16 cellular contexts compared by ENCODE assay signal in the genomic region with DNA sequence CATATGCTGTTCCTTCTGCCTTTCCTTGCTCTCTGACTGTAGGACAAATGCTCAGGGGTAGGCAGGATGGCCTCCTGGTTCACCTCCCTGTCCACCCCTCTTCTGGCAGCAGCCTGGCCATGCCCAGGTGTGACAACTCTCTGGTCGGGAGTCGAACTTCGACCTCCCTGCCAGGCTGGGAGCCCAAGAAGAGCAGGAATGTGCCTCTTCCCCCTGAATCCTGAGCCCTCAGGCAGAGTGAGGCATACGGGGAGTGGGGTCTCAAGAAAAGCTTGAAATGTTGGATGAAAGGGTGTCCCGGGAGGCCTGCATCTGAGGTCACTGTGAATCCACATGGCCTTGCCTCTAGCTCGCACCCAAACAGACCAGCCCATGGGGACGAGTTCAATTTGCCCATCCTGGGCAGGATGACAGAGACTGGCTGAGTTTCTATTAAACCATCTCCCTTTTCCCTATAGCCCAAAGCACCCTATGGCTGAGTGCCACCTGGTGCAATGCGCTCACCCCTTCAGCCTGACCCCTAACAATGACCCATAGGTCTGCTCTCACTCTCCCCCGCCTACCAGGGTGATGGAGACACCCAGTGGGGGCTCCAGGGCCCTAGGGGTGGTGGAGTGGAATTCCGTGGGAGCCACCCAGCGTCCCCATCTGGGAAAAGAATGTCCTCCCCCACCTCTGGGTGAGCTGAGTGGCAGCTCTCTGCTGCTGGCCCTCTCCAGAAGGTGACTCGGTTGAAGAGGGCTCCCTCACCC. TPM values are rescaled to one million over a fixed set of nuclear protein-coding genes. Genes with fewer than 3 reads are reported as not detected.
DNase-seq lines count a peak whose midpoint lies in the region; ATAC-seq and TF ChIP-seq lines count a peak whose summit lies in the region.
"Had no signal": no experiment of that assay in that cellular context is flagged by ENCODE, and none has a peak within 500 bp of the region (broad histone marks: within the 10 kb centered on the region; RNA-seq: fewer than 3 reads in every experiment).

No MANE protein-coding gene starts in this region.

- no peak overlapping the region for H2AFZ ChIP-seq in neuronal stem cell (ENCODE audit: low read length)

- H3K27me3 ChIP-seq in left ventricle myocardium inferior (ENCODE audit: low read depth) (peaks cover 29% of the 10 kb centered on the region), right atrium auricular region (no peaks in the 10 kb centered on the region), neuronal stem cell (ENCODE audit: control insufficient read depth in 3 of 3, insufficient read depth in 3 of 3, low read depth in 1 of 3, low read length in 3 of 3) (peaks cover 0 to 7% (median 0%) of the 10 kb centered on the region in 3 experiments), upper lobe of right lung (no peaks in the 10 kb centered on the region)

- no peak overlapping the region for H3K4me2 ChIP-seq in neuronal stem cell (ENCODE audit: insufficient read depth, low read length, poor library complexity, severe bottlenecking)

- H2BK15ac ChIP-seq in neuronal stem cell (ENCODE audit: low read length) = peak overlapping the region; percentile 8

- H3K9me3 ChIP-seq in left ventricle myocardium inferior (replicated peaks) (peaks cover 7% of the 10 kb centered on the region), right atrium auricular region (peaks cover 0 to 7% of the 10 kb centered on the region in 2 donors), T-helper 17 cell (ENCODE audit: control insufficient read depth, low read length, poor library complexity, severe bottlenecking) (no peaks in the 10 kb centered on the region), neuronal stem cell (replicated peaks in 1 of 2; ENCODE audit: control insufficient read depth in 2 of 2, insufficient read depth in 1 of 2, low read depth in 1 of 2, low read length in 2 of 2) (peaks cover 0 to 5% of the 10 kb centered on the region in 2 donors), upper lobe of right lung (no peaks in the 10 kb centered on the region)
- H3K9me3 ChIP-seq: HAP-1 had no signal

- peaks cover 4% of the 10 kb centered on the region for H3K27me3 Mint-ChIP-seq in T-helper 17 cell

- no CpG with 5 or more reads among the region's 12 CpGs for WGBS in neuronal stem cell (ENCODE audit: extremely low coverage in 2 of 2, insufficient read length in 2 of 2, insufficient replicate concordance in 1 of 2), 2 donors

- H3K36me3 ChIP-seq in left ventricle myocardium inferior (no peaks in the 10 kb centered on the region), right atrium auricular region (no peaks in the 10 kb centered on the region), neuronal stem cell (replicated peaks in 1 of 2; ENCODE audit: control insufficient read depth in 2 of 2, insufficient read depth in 2 of 2, low read length in 2 of 2) (no peaks in the 10 kb centered on the region), upper lobe of right lung (no peaks in the 10 kb centered on the region)
- H3K36me3 ChIP-seq: HAP-1 had no signal

- H3K27ac ChIP-seq in left ventricle myocardium inferior (replicated peaks) (no peak overlapping the region), right atrium auricular region (no peak overlapping the region), neuronal stem cell (replicated peaks; ENCODE audit: low read length) (no peak overlapping the region), upper lobe of right lung (no peak overlapping the region)
- H3K27ac ChIP-seq: RWPE1 had no signal

- peaks cover 3% of the 10 kb centered on the region for H3K36me3 Mint-ChIP-seq in T-helper 17 cell (ENCODE audit: low read depth)
- H3K36me3 Mint-ChIP-seq: CD8-positive, alpha-beta T cell had no signal

- no peak overlapping the region for H3K23ac ChIP-seq in neuronal stem cell (ENCODE audit: low read depth, low read length, poor library complexity)

- TF ChIP-seq CTCF in left ventricle myocardium inferior (IDR thresholded peaks at IDR 0.05; ENCODE audit: borderline replicate concordance) (no peak), right atrium auricular region (IDR thresholded peaks at IDR 0.05) (no peak), upper lobe of right lung (IDR thresholded peaks at IDR 0.05) (no peak)

- H2AK5ac ChIP-seq in neuronal stem cell (ENCODE audit: low read depth, low read length) = peak overlapping the region; percentile 30

- no peak overlapping the region for H2BK120ac ChIP-seq in neuronal stem cell (ENCODE audit: low read depth, low read length)

- no peaks in the 10 kb centered on the region for H3K79me1 ChIP-seq in neuronal stem cell (ENCODE audit: low read depth, low read length)

- H3K18ac ChIP-seq in neuronal stem cell (ENCODE audit: low read length) = peak overlapping the region; percentile 12

- H3K4me1 ChIP-seq in left ventricle myocardium inferior (no peaks in the 10 kb centered on the region), right atrium auricular region (no peaks in the 10 kb centered on the region), neuronal stem cell (ENCODE audit: control insufficient read depth in 2 of 2, insufficient read depth in 1 of 2, low read depth in 1 of 2, low read length in 2 of 2) (peaks cover 0 to 5% of the 10 kb centered on the region in 2 donors), upper lobe of right lung (no peaks in the 10 kb centered on the region)
- H3K4me1 ChIP-seq: HAP-1 had no signal

- no peak overlapping the region for H3K14ac ChIP-seq in neuronal stem cell (ENCODE audit: low read length)

- no peak overlapping the region for H3K27ac Mint-ChIP-seq in T-helper 17 cell
- H3K27ac Mint-ChIP-seq: CD8-positive, alpha-beta T cell had no signal

- H3K4me3 ChIP-seq in left ventricle myocardium inferior = no peak overlapping the region
- H3K4me3 ChIP-seq in right atrium auricular region = no peak overlapping the region
- H3K4me3 ChIP-seq in neuronal stem cell (ENCODE audit: low read length in 2 of 2) = no peak overlapping the region
- H3K4me3 ChIP-seq in upper lobe of right lung = no peak overlapping the region
- H3K4me3 ChIP-seq: HAP-1 had no signal

- peaks cover 3% of the 10 kb centered on the region for H3K4me1 Mint-ChIP-seq in T-helper 17 cell

- H3K9ac ChIP-seq in neuronal stem cell (ENCODE audit: low read depth, low read length, poor library complexity) = no peak overlapping the region

- H4K8ac ChIP-seq in neuronal stem cell (ENCODE audit: low read depth, low read length) = no peak overlapping the region

- no peak overlapping the region for H3K4ac ChIP-seq in neuronal stem cell (ENCODE audit: low read length)

- H4K91ac ChIP-seq in neuronal stem cell (ENCODE audit: low read depth, low read length, poor library complexity) = no peak overlapping the region

- H2BK12ac ChIP-seq in neuronal stem cell (ENCODE audit: low read length) = no peak overlapping the region

- no peak overlapping the region for H2BK5ac ChIP-seq in neuronal stem cell (ENCODE audit: low read length)

- H3K4me3 Mint-ChIP-seq in T-helper 17 cell = no peak overlapping the region
- H3K4me3 Mint-ChIP-seq: CD8-positive, alpha-beta T cell had no signal

- DNase-seq in left ventricle myocardium inferior (peak; percentile 8), right atrium auricular region (ENCODE audit: low spot score) (no peak), T-helper 17 cell (peak in 2 of 3 donors; percentile 2 to 4), neuronal stem cell (ENCODE audit: low spot score) (no peak), upper lobe of right lung (peak; percentile 46), NCI-H82 (lab: John Stamatoyannopoulos, UW) (no peak)
- DNase-seq: ACHN; CD8-positive, alpha-beta T cell; DMS79 treated with DMSO at 0.1 percent for 48 hours; NCI-H1417 treated with DMSO at 0.1 percent for 48 hours; NCI-H2029 treated with DMSO at 0.1 percent for 48 hours; NCI-H526 had no signal

- intact Hi-C loops in left ventricle myocardium inferior (cut with micrococcal nuclease) (no loop called here), upper lobe of right lung (cut with DNase I) (no loop called here)

- ATAC-seq in T-helper 17 cell (no peak), upper lobe of right lung (no peak), HG03342 (IDR thresholded peaks at IDR 0.05; ENCODE audit: unreplicated experiment) (no peak)
- ATAC-seq: CD8-positive, alpha-beta T cell had no signal

RNA-seq across cellular contexts. Expression of a gene that starts 52.9 kb away (rescaled TPM):
- not detected for total RNA-seq in left ventricle myocardium inferior
- under 1 TPM in 1 of 2 donors, not detected in 1; 0.55 TPM for total RNA-seq in right atrium auricular region
- not detected for total RNA-seq in T-helper 17 cell
- polyA plus RNA-seq in neuronal stem cell (2013, experiment 1 of 2) = 8.3 TPM
- 7.9 TPM for polyA plus RNA-seq in neuronal stem cell (2013, experiment 2 of 2)
- 0.67 TPM for total RNA-seq in upper lobe of right lung
- total RNA-seq: CD8-positive, alpha-beta T cell; OCI-LY7 had no signal

Comparison
In these comparisons a context has a peak if more than half of its experiments do, and no peak if none do; other contexts are left out.
1. DNase-seq: peak in left ventricle myocardium inferior (single experiment), T-helper 17 cell (2 of 3) and upper lobe of right lung (single experiment); none in right atrium auricular region (single experiment), neuronal stem cell (single experiment) and NCI-H82 (single experiment).